In the genomic region with DNA sequence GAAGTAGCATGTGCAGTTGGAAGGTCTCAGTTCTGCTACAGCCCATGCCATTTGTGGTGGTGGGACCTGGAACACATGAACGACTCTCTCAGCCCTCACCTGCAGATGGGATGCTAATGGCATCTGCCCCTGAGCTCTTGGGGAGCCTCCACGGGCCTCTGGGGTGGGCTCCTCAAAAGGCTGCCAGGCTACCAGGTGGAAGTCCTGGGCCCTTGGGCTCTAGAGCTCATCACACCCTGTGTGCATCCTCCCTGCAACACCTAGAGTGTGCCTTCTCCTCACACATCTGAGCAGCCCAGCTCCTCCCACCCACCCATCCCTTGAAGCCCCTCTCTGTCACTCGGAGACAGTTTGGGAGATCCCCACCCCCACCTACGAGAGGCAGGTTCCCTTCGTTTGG, we compare ENCODE assay signal across 22 cellular contexts.
"Had no signal": no experiment of that assay in that cellular context is flagged by ENCODE, and none has a peak within 500 bp of the region (broad histone marks: within the 10 kb centered on the region; RNA-seq: fewer than 3 reads in every experiment).

No MANE protein-coding gene starts in this region.

- H3K36me3 ChIP-seq: colonic mucosa, esophagus muscularis mucosa, esophagus squamous epithelium, gastrocnemius medialis, gastroesophageal sphincter, heart left ventricle, heart right ventricle had no signal

- DNase-seq: colonic mucosa; cortex of kidney; dermis blood vessel endothelial cell; dorsolateral prefrontal cortex; effector CD4-positive, alpha-beta T cell; effector CD8-positive, alpha-beta T cell; effector memory CD4-positive, alpha-beta T cell; effector memory CD8-positive, alpha-beta T cell; erythroblast; esophagus squamous epithelium; foreskin fibroblast; foreskin keratinocyte; foreskin melanocyte; gastrocnemius medialis; glutamatergic neuron; heart left ventricle; heart right ventricle had no signal

- H3K27me3 ChIP-seq: colonic mucosa, esophagus muscularis mucosa, esophagus squamous epithelium, foreskin keratinocyte, gastrocnemius medialis, gastroesophageal sphincter, heart left ventricle had no signal

- H3K4me3 Mint-ChIP-seq: dendritic cell treated with granulocyte-macrophage colony-stimulating factor and Interleukin-4, amounts not matched to agents 40 ng/mL and 50 ng/mL, for 4 days; effector memory CD8-positive, alpha-beta T cell had no signal

- H3K9me3 ChIP-seq: colonic mucosa, esophagus muscularis mucosa, esophagus squamous epithelium, gastrocnemius medialis, gastroesophageal sphincter, heart left ventricle, heart right ventricle had no signal

- H3K27me3 Mint-ChIP-seq: dendritic cell treated with granulocyte-macrophage colony-stimulating factor and Interleukin-4, amounts not matched to agents 40 ng/mL and 50 ng/mL, for 4 days; effector memory CD8-positive, alpha-beta T cell had no signal

- H3K27ac Mint-ChIP-seq: dendritic cell treated with granulocyte-macrophage colony-stimulating factor and Interleukin-4, amounts not matched to agents 40 ng/mL and 50 ng/mL, for 4 days; effector memory CD8-positive, alpha-beta T cell had no signal

- H3K4me1 ChIP-seq: colonic mucosa, esophagus muscularis mucosa, esophagus squamous epithelium, foreskin keratinocyte, gastrocnemius medialis, gastroesophageal sphincter, heart left ventricle, heart right ventricle had no signal

- H3K4me3 ChIP-seq: colonic mucosa, coronary artery, dorsolateral prefrontal cortex, esophagus muscularis mucosa, esophagus squamous epithelium, gastrocnemius medialis, gastroesophageal sphincter, heart left ventricle, heart right ventricle had no signal

- H3K27ac ChIP-seq: colonic mucosa, coronary artery, dorsolateral prefrontal cortex, epithelial cell of prostate, esophagus muscularis mucosa, esophagus squamous epithelium, foreskin keratinocyte, gastrocnemius medialis, gastroesophageal sphincter, heart left ventricle, heart right ventricle had no signal
